16 cellular contexts compared by ENCODE assay signal in the genomic region with DNA sequence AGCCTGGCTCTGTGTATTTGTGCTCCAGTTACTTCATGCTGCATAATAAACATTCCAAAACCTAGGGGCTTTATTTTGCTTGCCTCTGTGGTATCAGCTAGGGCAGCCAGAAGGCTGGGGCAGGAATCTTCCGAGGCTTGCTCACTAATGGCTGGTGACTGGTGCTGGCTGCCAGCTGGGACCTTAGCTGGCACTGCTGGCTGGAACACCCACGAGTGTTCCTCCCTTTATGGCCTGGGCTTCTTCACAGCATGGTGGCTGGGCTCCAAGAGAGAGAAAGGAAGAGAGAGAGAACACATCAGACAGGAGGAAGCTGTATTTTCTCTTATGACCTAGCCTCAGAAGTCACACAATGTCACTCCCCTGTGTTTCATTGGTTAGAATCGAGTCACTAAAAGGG. TPM values are rescaled to one million over a fixed set of nuclear protein-coding genes. Genes with fewer than 3 reads are reported as not detected.
DNase-seq lines count a peak whose midpoint lies in the region; ATAC-seq, FAIRE-seq and TF ChIP-seq lines count a peak whose summit lies in the region.
"Had no signal": no experiment of that assay in that cellular context is flagged by ENCODE, and none has a peak within 500 bp of the region (broad histone marks: within the 10 kb centered on the region; RNA-seq: fewer than 3 reads in every experiment).

No MANE protein-coding gene starts in this region.

- FAIRE-seq in K562 (lab: Jason Lieb, UNC): no peak

- H3K36me3 ChIP-seq in HCT116 (ENCODE audit: control insufficient read depth in 1 of 2, insufficient read depth in 2 of 2, low read length in 2 of 2) (no peaks in the 10 kb centered on the region), K562 (ENCODE audit: control insufficient read depth, insufficient read depth, low read length) (no peaks in the 10 kb centered on the region), right atrium auricular region (no peaks in the 10 kb centered on the region), gastrocnemius medialis (no peaks in the 10 kb centered on the region)
- H3K36me3 ChIP-seq: BLaER1 treated with 17β-estradiol and CSF1 and Interleukin-3, amounts not matched to agents 10 nM and 100 nM; HAP-1; spleen had no signal

- peaks cover 4% of the 10 kb centered on the region for H3K9me1 ChIP-seq in K562 (ENCODE audit: control insufficient read depth, insufficient read depth, low read length)

- H3K9me2 ChIP-seq in HCT116 (ENCODE audit: insufficient read depth): no peaks in the 10 kb centered on the region

- H3K79me2 ChIP-seq in HCT116 (ENCODE audit: insufficient read depth, low read length): no peaks in the 10 kb centered on the region
- H3K79me2 ChIP-seq in K562 (ENCODE audit: control insufficient read depth, insufficient read depth, low read length): no peaks in the 10 kb centered on the region

- TF ChIP-seq CTCF in HCT116 (IDR thresholded peaks at IDR 0.05 in 2 of 3, conservative IDR thresholded peaks at IDR 0.05 in 1 of 3; ENCODE audit: borderline replicate concordance in 1 of 3, insufficient read depth in 1 of 3, low read depth in 2 of 3, low read length in 2 of 3) (no peak), K562 (IDR thresholded peaks at IDR 0.05 in 2 of 3, conservative IDR thresholded peaks at IDR 0.05 in 1 of 3; ENCODE audit: insufficient read depth in 2 of 3, low read depth in 1 of 3, low read length in 3 of 3) (no peak), right atrium auricular region (IDR thresholded peaks at IDR 0.05) (no peak), gastrocnemius medialis (IDR thresholded peaks at IDR 0.05 in 4 of 5, conservative IDR thresholded peaks at IDR 0.05 in 1 of 5) (no peak)

- no peak for TF ChIP-seq RAD21 in HCT116 (IDR thresholded peaks at IDR 0.05; ENCODE audit: low read depth)
- no peak for TF ChIP-seq RAD21 in K562 (CRISPR knock-in tag; conservative IDR thresholded peaks at IDR 0.05 in 1 of 2, IDR thresholded peaks at IDR 0.05 in 1 of 2)

- ATAC-seq in HCT116: no peak
- ATAC-seq in K562: no peak
- ATAC-seq in gastrocnemius medialis: peak; percentile 49 to 76

- TF ChIP-seq EP300 in K562 (IDR thresholded peaks at IDR 0.05; ENCODE audit: low read length): no peak

- DNase-seq in HCT116 (ENCODE audit: low read depth, low spot score): no peak
- DNase-seq in K562 (ENCODE audit: extremely low read depth in 1 of 4, low spot score in 3 of 4): no peak
- DNase-seq in right atrium auricular region (ENCODE audit: low spot score): no peak
- peak; percentile 68 to 74 for DNase-seq in gastrocnemius medialis
- DNase-seq in DMS 273 (lab: John Stamatoyannopoulos, UW; ENCODE audit: unreplicated experiment): no peak
- DNase-seq in DMS 273 treated with DMSO at 0.1 percent for 48 hours (lab: John Stamatoyannopoulos, UW): no peak
- DNase-seq in activated T-cell treated with anti-CD3 and anti-CD28 coated beads, Interleukin-2, amount 50 U/mL, for 48 hours: no peak
- no peak for DNase-seq in T-helper 9 cell
- DNase-seq: activated CD4-positive, alpha-beta T cell treated with anti-CD3 and anti-CD28 coated beads, Interleukin-2, amount 10 ng/mL, durations not matched to agents 7 days and 5 days; NCI-H2029; NCI-H748 treated with DMSO at 0.1 percent for 48 hours; spleen; T1000 had no signal

- H3K27ac ChIP-seq in HCT116 (ENCODE audit: low read depth, low read length) (no peak overlapping the region), K562 (ENCODE audit: extremely low read depth, low read depth, low read length) (no peak overlapping the region), right atrium auricular region (peak overlapping the region; percentile 20 to 27), gastrocnemius medialis (peak overlapping the region; percentile 43 to 73 (median 63))
- H3K27ac ChIP-seq: spleen had no signal

- RAD21 ChIA-PET in HCT116 (lab: Charles Lee; ENCODE audit: low non-redundant PET in 1 of 2, low total read pairs in 2 of 2, uncharacterized antibody in 2 of 2, unreplicated experiment in 2 of 2): interaction anchor here in 1 of 2 experiments (0.8 kb wide), 1 partner anchor 40 kb away, joined by 4 read pairs; no protein-coding TSS in a partner anchor

- 43% methylated on average over 3 of the region's 3 CpGs for WGBS in K562 (ENCODE audit: insufficient coverage, low coverage, missing lambda C conversion rate)

- H2AFZ ChIP-seq in HCT116 (ENCODE audit: low read depth, low read length, poor library complexity, severe bottlenecking): peak overlapping the region; percentile 47
- peak overlapping the region; percentile 71 for H2AFZ ChIP-seq in K562 (ENCODE audit: low read depth, low read length)

- TF ChIP-seq POLR2A in HCT116 (IDR thresholded peaks at IDR 0.05; ENCODE audit: borderline replicate concordance, extremely low read depth, insufficient read depth, insufficient read length) (no peak), K562 (conservative IDR thresholded peaks at IDR 0.05) (no peak), gastrocnemius medialis (IDR thresholded peaks at IDR 0.05) (no peak)

- CTCF ChIA-PET in HCT116 (lab: Charles Lee) (no interaction called here), K562 (lab: Yijun Ruan, JAX; ENCODE audit: low intra/inter-chr PET ratio) (interaction anchor here (1.5 to 2.2 kb wide), 2 partner anchors 130 to 132 kb away, joined by 3 to 20 read pairs; no protein-coding TSS in a partner anchor)

- intact Hi-C loops in HCT116 (cut with micrococcal nuclease): no loop called here
- intact Hi-C loops in K562 (cut with micrococcal nuclease): loop anchor here (2.0 kb wide), 1 partner anchor 41 kb away; no protein-coding TSS in a partner anchor
- intact Hi-C loops in gastrocnemius medialis (cut with DNase I; ENCODE audit: low total_unique reads): no loop called here

- H3K4me2 ChIP-seq in HCT116 (ENCODE audit: low read length) (peak overlapping the region; percentile 20; the same call in 1 of the 2 replicates), K562 (ENCODE audit: insufficient read depth, low read length) (no peak overlapping the region)

- no peaks in the 10 kb centered on the region for H4K20me1 ChIP-seq in HCT116 (ENCODE audit: insufficient read depth)
- no peaks in the 10 kb centered on the region for H4K20me1 ChIP-seq in K562 (replicated peaks; ENCODE audit: control insufficient read depth, insufficient read depth, low read length)
- H4K20me1 ChIP-seq: BLaER1 treated with 17β-estradiol and CSF1 and Interleukin-3, amounts not matched to agents 10 nM and 100 nM had no signal

- H3K4me1 ChIP-seq in HCT116 (ENCODE audit: control insufficient read depth in 1 of 2, insufficient read depth in 2 of 2, low read length in 2 of 2): peaks cover 35 to 53% of the 10 kb centered on the region in 2 experiments
- peaks cover 12 to 59% of the 10 kb centered on the region in 2 experiments for H3K4me1 ChIP-seq in K562 (replicated peaks in 1 of 2; ENCODE audit: control insufficient read depth in 2 of 2, insufficient read depth in 2 of 2, low read length in 2 of 2)
- H3K4me1 ChIP-seq in right atrium auricular region: peaks cover 0 to 15% of the 10 kb centered on the region in 2 donors
- peaks cover 8 to 25% of the 10 kb centered on the region in 2 donors for H3K4me1 ChIP-seq in gastrocnemius medialis

- POLR2A ChIA-PET in HCT116 (lab: Charles Lee) (interaction anchor here (0.9 to 1.6 kb wide), 3 partner anchors 9 to 34 kb away, joined by 3 to 5 read pairs (median 4); no protein-coding TSS in a partner anchor), K562 (lab: Yijun Ruan, JAX) (interaction anchor here (0.6 to 1.1 kb wide), 4 partner anchors 14 to 150 kb away, joined by 3 to 4 read pairs (median 3); no protein-coding TSS in a partner anchor)

- in situ Hi-C loops in K562 (cut with MboI): no loop called here
- in situ Hi-C loops in gastrocnemius medialis (cut with MboI; ENCODE audit: low sequenced_read_pairs in 4 of 4): no loop called here

- BruUV-seq in HCT116 (replicated peaks; lab: Mats Ljungman, UMichigan): no TSS peak
- no TSS peak for BruUV-seq in K562 (replicated peaks; lab: Mats Ljungman, UMichigan)

- H3K9me3 ChIP-seq in HCT116 (ENCODE audit: control insufficient read depth in 1 of 2, insufficient read depth in 1 of 2, low read depth in 1 of 2, low read length in 2 of 2) (no peaks in the 10 kb centered on the region), K562 (replicated peaks; ENCODE audit: control insufficient read depth, insufficient read depth, low read depth, low read length) (peaks cover 10% of the 10 kb centered on the region), right atrium auricular region (no peaks in the 10 kb centered on the region), gastrocnemius medialis (no peaks in the 10 kb centered on the region)
- H3K9me3 ChIP-seq: HAP-1, spleen had no signal

- H3K4me3 ChIP-seq in HCT116 (replicated peaks in 1 of 2; ENCODE audit: low read depth in 1 of 2, low read length in 2 of 2) (no peak overlapping the region), K562 (no peak overlapping the region), right atrium auricular region (no peak overlapping the region), gastrocnemius medialis (no peak overlapping the region)
- H3K4me3 ChIP-seq: BLaER1 treated with 17β-estradiol and CSF1 and Interleukin-3, amounts not matched to agents 10 nM and 100 nM; HAP-1; spleen had no signal

- H3K9ac ChIP-seq in HCT116 (ENCODE audit: low read length) (no peak overlapping the region), K562 (ENCODE audit: insufficient read depth in 1 of 2, low read depth in 2 of 2, low read length in 2 of 2) (peak overlapping the region in 1 of 2 experiments; percentile 38; a peak in 1 of 4 replicates)
- H3K9ac ChIP-seq: BLaER1 treated with 17β-estradiol and CSF1 and Interleukin-3, amounts not matched to agents 10 nM and 100 nM had no signal

- no peaks in the 10 kb centered on the region for H3K27me3 ChIP-seq in HCT116 (ENCODE audit: insufficient read depth, low read length)
- H3K27me3 ChIP-seq in K562 (ENCODE audit: control insufficient read depth in 2 of 2, insufficient read depth in 2 of 2, low read length in 2 of 2): no peaks in the 10 kb centered on the region
- H3K27me3 ChIP-seq in right atrium auricular region: no peaks in the 10 kb centered on the region
- H3K27me3 ChIP-seq in gastrocnemius medialis: no peaks in the 10 kb centered on the region
- H3K27me3 ChIP-seq: BLaER1 treated with 17β-estradiol and CSF1 and Interleukin-3, amounts not matched to agents 10 nM and 100 nM had no signal

RNA-seq across cellular contexts. Expression of a gene that starts 23.9 kb away (rescaled TPM):
- 196 TPM for total RNA-seq in HCT116 (2021; ENCODE audit: unreplicated experiment)
- 167 and 184 TPM in 2 replicates for polyA plus RNA-seq in HCT116 (2012)
- total RNA-seq in K562 (2011; cell fraction: chromatin; rRNA removed; ENCODE audit: low replicate concordance): 51.7 and 78.6 TPM in 2 replicates
- 37.6 and 51.9 TPM in 2 replicates for total RNA-seq in K562 (2011; cell fraction: nucleolus; rRNA removed)
- 53.8 and 71.8 TPM in 2 replicates for total RNA-seq in K562 (2011; cell fraction: nucleoplasm; rRNA removed)
- total RNA-seq in K562 (2014; rRNA removed): 5.2 and 6.4 TPM in 2 replicates
- 5.5 and 6.5 TPM in 2 replicates for total RNA-seq in K562 (2014; rRNA removed; fragmentation: Illumina TruSeq; extraction: Trizol)
- total RNA-seq in K562 (2015; rRNA removed; fragmentation: Illumina TruSeq; extraction: Trizol): 5.0 and 5.1 TPM in 2 replicates
- 13.9 and 16.4 TPM in 2 replicates for total RNA-seq in K562 (2021)
- 13.9 and 14.5 TPM in 2 replicates for polyA plus RNA-seq in K562 (2011; rRNA removed)
- polyA plus RNA-seq in K562 (2011; cell fraction: cytosol; rRNA removed): 15.2 and 15.5 TPM in 2 replicates
- 13.1 and 19.9 TPM in 2 replicates for polyA plus RNA-seq in K562 (2011; cell fraction: nucleus; rRNA removed)
- polyA plus RNA-seq in K562 (2012): 10.4 and 16.8 TPM in 2 replicates
- 9.8 and 11.2 TPM in 2 replicates for polyA plus RNA-seq in K562 (2014; fragmentation: Illumina TruSeq; extraction: Trizol)
- 1 to 10 TPM; 3.9 to 4.8 TPM for polyA plus RNA-seq in K562 (2014; fragmentation: Nextera tagmentation; extraction: Ambion mirVana)
- polyA plus RNA-seq in K562 (2014; rRNA removed): 5.1 and 6.0 TPM in 2 replicates
- polyA minus RNA-seq in K562 (2011; rRNA and poly(A)+ RNA removed): 18.4 and 20.2 TPM in 2 replicates
- polyA minus RNA-seq in K562 (2011; cell fraction: cytosol; rRNA and poly(A)+ RNA removed): 19.9 and 20.8 TPM in 2 replicates
- 7.9 and 14.8 TPM in 2 replicates for polyA minus RNA-seq in K562 (2011; cell fraction: nucleus; rRNA and poly(A)+ RNA removed)
- 1 to 10 TPM in 1 of 2 donors, under 1 TPM in 1; 0.48 to 2.8 TPM for total RNA-seq in right atrium auricular region
- total RNA-seq in gastrocnemius medialis: under 1 TPM; 0.12 to 0.82 (median 0.49) TPM
- polyA plus RNA-seq: neural cell had no signal

RNA-seq across cellular contexts. Expression of a gene that starts 56.0 kb away (rescaled TPM):
- 25.8 TPM for total RNA-seq in HCT116 (2021; ENCODE audit: unreplicated experiment)
- polyA plus RNA-seq in HCT116 (2012): 12.8 and 19.5 TPM in 2 replicates
- total RNA-seq in K562 (2011; cell fraction: chromatin; rRNA removed; ENCODE audit: low replicate concordance): 17.6 and 30.8 TPM in 2 replicates
- total RNA-seq in K562 (2011; cell fraction: nucleolus; rRNA removed): 39.3 and 69.5 TPM in 2 replicates
- 34.5 and 58.6 TPM in 2 replicates for total RNA-seq in K562 (2011; cell fraction: nucleoplasm; rRNA removed)
- 23.6 and 24.7 TPM in 2 replicates for total RNA-seq in K562 (2014; rRNA removed)
- 6.8 and 9.5 TPM in 2 replicates for total RNA-seq in K562 (2014; rRNA removed; fragmentation: Illumina TruSeq; extraction: Trizol)
- total RNA-seq in K562 (2015; rRNA removed; fragmentation: Illumina TruSeq; extraction: Trizol): 3.7 and 4.1 TPM in 2 replicates
- total RNA-seq in K562 (2021): 33.2 and 46.5 TPM in 2 replicates
- 17.0 and 32.4 TPM in 2 replicates for polyA plus RNA-seq in K562 (2011; rRNA removed)
- polyA plus RNA-seq in K562 (2011; cell fraction: cytosol; rRNA removed): 23.8 and 166 TPM in 2 replicates
- polyA plus RNA-seq in K562 (2011; cell fraction: nucleus; rRNA removed): 20.8 and 52.4 TPM in 2 replicates
- 15.6 and 28.2 TPM in 2 replicates for polyA plus RNA-seq in K562 (2012)
- 8.4 and 12.6 TPM in 2 replicates for polyA plus RNA-seq in K562 (2014; fragmentation: Illumina TruSeq; extraction: Trizol)
- 1 to 10 TPM; 2.2 to 2.6 TPM for polyA plus RNA-seq in K562 (2014; fragmentation: Nextera tagmentation; extraction: Ambion mirVana)
- 18.9 and 24.6 TPM in 2 replicates for polyA plus RNA-seq in K562 (2014; rRNA removed)
- polyA minus RNA-seq in K562 (2011; rRNA and poly(A)+ RNA removed): 5.0 and 12.8 TPM in 2 replicates
- polyA minus RNA-seq in K562 (2011; cell fraction: cytosol; rRNA and poly(A)+ RNA removed): 36.2 and 47.6 TPM in 2 replicates
- polyA minus RNA-seq in K562 (2011; cell fraction: nucleus; rRNA and poly(A)+ RNA removed): 8.7 and 12.8 TPM in 2 replicates
- total RNA-seq in right atrium auricular region: not detected
- total RNA-seq in gastrocnemius medialis: 1 to 10 TPM in 2 of 4 donors, under 1 TPM in 2; 0.31 to 3.8 (median 1.1) TPM

Comparison
In these comparisons a context has a peak if more than half of its experiments do, and no peak if none do; other contexts are left out.
1. ATAC-seq: peak in gastrocnemius medialis (2 of 2); none in HCT116 (single experiment) and K562 (single experiment).
2. DNase-seq: peak in gastrocnemius medialis (2 of 2); none in HCT116 (single experiment), K562 (0 of 4), right atrium auricular region (single experiment), DMS 273 (single experiment), DMS 273 treated with DMSO at 0.1 percent for 48 hours (single experiment), activated T-cell treated with anti-CD3 and anti-CD28 coated beads, Interleukin-2, amount 50 U/mL, for 48 hours (0 of 2) and T-helper 9 cell (single experiment).
3. H3K27ac ChIP-seq: peak in right atrium auricular region (2 of 2) and gastrocnemius medialis (4 of 4); none in HCT116 (single experiment) and K562 (single experiment).